10 cellular contexts compared by ENCODE assay signal in the genomic region with DNA sequence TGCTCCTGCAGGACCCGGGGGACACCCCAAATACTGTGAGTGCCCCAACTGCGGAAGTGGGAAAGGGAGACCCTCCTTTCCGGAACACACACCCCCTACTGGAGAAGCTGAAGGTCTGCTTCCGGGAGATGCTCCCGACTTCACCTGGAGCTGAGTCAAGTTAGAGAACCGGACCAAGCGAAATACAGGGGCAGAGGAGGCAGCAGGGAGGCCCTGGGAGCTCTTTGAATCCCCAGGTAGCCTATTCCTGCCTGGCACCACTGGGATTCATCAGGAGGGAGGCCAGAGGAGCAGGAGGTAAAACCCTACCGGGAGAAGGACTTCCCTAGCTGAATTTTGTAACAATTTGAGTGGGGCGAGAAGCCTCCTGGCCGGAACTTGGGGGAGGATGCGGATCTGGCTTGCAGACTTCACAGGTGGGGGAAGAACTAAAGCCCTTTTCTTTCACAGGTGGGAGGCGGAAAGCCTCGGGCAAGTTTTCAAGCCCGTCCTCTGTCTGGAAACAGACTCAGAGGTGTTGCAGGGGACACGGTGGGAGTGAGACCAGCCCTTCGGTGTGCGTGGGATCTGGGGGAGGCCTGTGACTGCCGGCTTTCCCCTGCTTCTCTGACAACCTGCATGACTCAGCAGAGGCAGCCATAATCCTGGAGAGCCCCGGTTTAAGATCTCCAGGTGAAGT. TPM values are rescaled to one million over a fixed set of nuclear protein-coding genes. Genes with fewer than 3 reads are reported as not detected.
DNase-seq lines count a peak whose midpoint lies in the region; ATAC-seq, FAIRE-seq and TF ChIP-seq lines count a peak whose summit lies in the region.
"Had no signal": no experiment of that assay in that cellular context is flagged by ENCODE, and none has a peak within 500 bp of the region (broad histone marks: within the 10 kb centered on the region; RNA-seq: fewer than 3 reads in every experiment).

No MANE protein-coding gene starts in this region.

- no peaks in the 10 kb centered on the region for H3K9me3 Mint-ChIP-seq in activated B cell treated with CpG ODN at 0.5 μM for 24 hours

- FAIRE-seq in HTR-8/SVneo (lab: Jason Lieb, UNC): no peak
- FAIRE-seq: A204.1 had no signal

- H3K4me1 Mint-ChIP-seq in activated B cell treated with CpG ODN at 0.5 μM for 24 hours: peaks cover 15% of the 10 kb centered on the region

- ATAC-seq in activated B cell treated with CpG ODN at 0.5 μM for 24 hours (ENCODE audit: low read depth) (no peak), GM21717 (IDR thresholded peaks at IDR 0.05; ENCODE audit: unreplicated experiment) (no peak)

- DNase-seq in DMS 273 (lab: John Stamatoyannopoulos, UW; ENCODE audit: unreplicated experiment): peak; percentile 36
- DNase-seq in DMS 273 treated with DMSO at 0.1 percent for 48 hours (lab: John Stamatoyannopoulos, UW): no peak
- DNase-seq in activated B cell treated with CpG ODN at 0.5 μM for 24 hours: no peak
- DNase-seq in iPS DF 19.7 (ENCODE audit: low read depth, low spot score): peak; percentile 78
- peak in 2 of 3 experiments; percentile 21 to 30 for DNase-seq in stimulated activated CD4-positive, alpha-beta T cell treated with anti-CD3 and anti-CD28 coated beads, TNF-alpha, amount 100 ng/mL, for 4 hours (ENCODE audit: low read depth in 3 of 3)
- no peak for DNase-seq in globus pallidus (ENCODE audit: low spot score)
- DNase-seq in HTR-8/SVneo (ENCODE audit: insufficient read length, low spot score): no peak

- intact Hi-C loops in activated B cell treated with CpG ODN at 0.5 μM for 24 hours (cut with micrococcal nuclease): no loop called here

- POLR2A ChIA-PET in activated B cell treated with CpG ODN at 0.5 μM for 24 hours (lab: Charles Lee): interaction anchor here (0.7 kb wide), 1 partner anchor 138 kb away, joined by 6 read pairs; no protein-coding TSS in a partner anchor

- H3K36me3 Mint-ChIP-seq in activated B cell treated with CpG ODN at 0.5 μM for 24 hours (ENCODE audit: low read depth): no peaks in the 10 kb centered on the region

- H3K27me3 Mint-ChIP-seq in activated B cell treated with CpG ODN at 0.5 μM for 24 hours: peaks cover 21% of the 10 kb centered on the region

- no peak overlapping the region for H3K27ac Mint-ChIP-seq in activated B cell treated with CpG ODN at 0.5 μM for 24 hours

- TF ChIP-seq CTCF in activated B cell treated with CpG ODN at 0.5 μM for 24 hours (IDR thresholded peaks at IDR 0.05): no peak

- peak overlapping the region; percentile 44 for H3K4me3 Mint-ChIP-seq in activated B cell treated with CpG ODN at 0.5 μM for 24 hours

- CTCF ChIA-PET in activated B cell treated with CpG ODN at 0.5 μM for 24 hours (lab: Charles Lee): interaction anchor here (1.3 to 1.7 kb wide), 2 partner anchors 11 kb away, joined by 3 to 10 read pairs; no protein-coding TSS in a partner anchor

RNA-seq across cellular contexts. Expression of gene TEKT1, which starts 22.4 kb away (rescaled TPM):
- total RNA-seq in activated B cell treated with CpG ODN at 0.5 μM for 24 hours: not detected in 2 replicates
- total RNA-seq: T-helper 2 cell treated with Interferon-gamma antibody and Interleukin-4, amounts not matched to agents 100 ng/mL and 5 ng/mL, for 36 hours had no signal

Comparison
In these comparisons a context has a peak if more than half of its experiments do, and no peak if none do; other contexts are left out.
1. DNase-seq: peak in DMS 273 (single experiment), iPS DF 19.7 (single experiment) and stimulated activated CD4-positive, alpha-beta T cell treated with anti-CD3 and anti-CD28 coated beads, TNF-alpha, amount 100 ng/mL, for 4 hours (2 of 3); none in DMS 273 treated with DMSO at 0.1 percent for 48 hours (single experiment), activated B cell treated with CpG ODN at 0.5 μM for 24 hours (single experiment), globus pallidus (single experiment) and HTR-8/SVneo (single experiment).